In genomic region chr20:3126527-3126859, GRCh38 we compare ENCODE assay signal across 23 cellular contexts. TPM values are rescaled to one million over a fixed set of nuclear protein-coding genes. Genes with fewer than 3 reads are reported as not detected.
DNase-seq lines count a peak whose midpoint lies in the region; ATAC-seq, FAIRE-seq and TF ChIP-seq lines count a peak whose summit lies in the region.
"Had no signal": no experiment of that assay in that cellular context is flagged by ENCODE, and none has a peak within 500 bp of the region (broad histone marks: within the 10 kb centered on the region; RNA-seq: fewer than 3 reads in every experiment).

No MANE protein-coding gene starts in this region.

- H3K4me3 Mint-ChIP-seq in Caco-2 (ENCODE audit: unreplicated experiment) = no peak overlapping the region
- H3K4me3 Mint-ChIP-seq: CD4-positive, CD25-positive, alpha-beta regulatory T cell; CD8-positive, alpha-beta memory T cell; GM23338; HFFc6; IgD-negative memory B cell had no signal

- no peak overlapping the region for H3K27ac ChIP-seq in K562 (ENCODE audit: extremely low read depth, low read depth, low read length)

- no peaks in the 10 kb centered on the region for H3K27me3 ChIP-seq in Caco-2 (replicated peaks; ENCODE audit: control insufficient read depth, insufficient read depth, low read length)
- no peaks in the 10 kb centered on the region for H3K27me3 ChIP-seq in K562 (ENCODE audit: control insufficient read depth in 2 of 2, insufficient read depth in 2 of 2, low read length in 2 of 2)
- H3K27me3 ChIP-seq in skeletal muscle satellite cell (ENCODE audit: control insufficient read depth, insufficient read depth, low read length) = no peaks in the 10 kb centered on the region
- H3K27me3 ChIP-seq: BE2C had no signal

- peak overlapping the region; percentile 8 for H3K27ac Mint-ChIP-seq in Caco-2 (ENCODE audit: unreplicated experiment)
- H3K27ac Mint-ChIP-seq: GM23338, HFFc6, IgD-negative memory B cell had no signal

- H2AFZ ChIP-seq in K562 (ENCODE audit: low read depth, low read length) = no peak overlapping the region
- H2AFZ ChIP-seq: GM23338 had no signal

- WGBS in K562 (ENCODE audit: insufficient coverage, low coverage, missing lambda C conversion rate) = 40% methylated on average over 1 of the region's 1 CpG

- POLR2A ChIA-PET in Caco-2 (lab: Charles Lee) (no interaction called here), K562 (lab: Yijun Ruan, JAX) (no interaction called here)

- peaks cover 6% of the 10 kb centered on the region for H3K4me1 Mint-ChIP-seq in Caco-2 (ENCODE audit: low read depth, unreplicated experiment)
- H3K4me1 Mint-ChIP-seq: GM23338 had no signal

- H3K36me3 ChIP-seq in Caco-2 (ENCODE audit: control insufficient read depth, insufficient read depth, low read length) (peaks cover 3% of the 10 kb centered on the region; the same call in 1 of the 2 replicates), K562 (ENCODE audit: control insufficient read depth, insufficient read depth, low read length) (peaks cover 14% of the 10 kb centered on the region; the same call in 2 of the 3 replicates), skeletal muscle satellite cell (ENCODE audit: insufficient read depth, low read length) (peaks cover 13% of the 10 kb centered on the region)
- H3K36me3 ChIP-seq: BE2C had no signal

- H3K4me2 ChIP-seq in K562 (ENCODE audit: insufficient read depth, low read length) (no peak overlapping the region), skeletal muscle satellite cell (ENCODE audit: low read length) (no peak overlapping the region)
- H3K4me2 ChIP-seq: GM23338 had no signal

- DNase-seq in Caco-2 (no peak), K562 (ENCODE audit: extremely low read depth in 1 of 4, low spot score in 3 of 4) (no peak), epidermal melanocyte (ENCODE audit: insufficient read length, low spot score) (no peak)
- no peak for DNase-seq in stimulated activated naive CD4-positive, alpha-beta T cell (lab: John Stamatoyannopoulos, UW)
- DNase-seq: ACHN; BE2C; C1 segment of cervical spinal cord; CD4-positive, CD25-positive, alpha-beta regulatory T cell; CD8-positive, alpha-beta memory T cell; COR-L47; DMS153; DMS79; GDM1; HCEC 1CT; HFFc6; KG1 had no signal

- ATAC-seq in K562 = no peak
- ATAC-seq: GM23338 had no signal

- no peaks in the 10 kb centered on the region for H3K9me3 Mint-ChIP-seq in Caco-2 (ENCODE audit: unreplicated experiment)

- H3K9ac ChIP-seq in K562 (ENCODE audit: insufficient read depth in 1 of 2, low read depth in 2 of 2, low read length in 2 of 2) (no peak overlapping the region), skeletal muscle satellite cell (ENCODE audit: low read depth, low read length) (peak overlapping the region; percentile 33)

- H3K9me3 ChIP-seq in Caco-2 (peaks cover 11% of the 10 kb centered on the region), K562 (replicated peaks; ENCODE audit: control insufficient read depth, insufficient read depth, low read depth, low read length) (no peaks in the 10 kb centered on the region), skeletal muscle satellite cell (replicated peaks; ENCODE audit: low read length) (no peaks in the 10 kb centered on the region)
- H3K9me3 ChIP-seq: BE2C had no signal

- TF ChIP-seq CTCF in Caco-2 (IDR thresholded peaks at IDR 0.05; ENCODE audit: insufficient read depth in 1 of 2, low read depth in 1 of 2, low read length in 1 of 2, severe bottlenecking in 1 of 2, unreplicated experiment in 1 of 2) (no peak), K562 (IDR thresholded peaks at IDR 0.05 in 2 of 3, conservative IDR thresholded peaks at IDR 0.05 in 1 of 3; ENCODE audit: insufficient read depth in 2 of 3, low read depth in 1 of 3, low read length in 3 of 3) (no peak)

- FAIRE-seq in K562 (lab: Jason Lieb, UNC) = no peak
- FAIRE-seq: H54, HTR-8/SVneo had no signal

- in situ Hi-C loops in K562 (cut with MboI) = no loop called here

- H3K27me3 Mint-ChIP-seq in Caco-2 (ENCODE audit: insufficient read depth, unreplicated experiment) = no peaks in the 10 kb centered on the region
- H3K27me3 Mint-ChIP-seq: CD4-positive, CD25-positive, alpha-beta regulatory T cell; CD8-positive, alpha-beta memory T cell; IgD-negative memory B cell had no signal

- CTCF ChIA-PET in Caco-2 (lab: Charles Lee) = no interaction called here
- CTCF ChIA-PET in K562 (lab: Yijun Ruan, JAX; ENCODE audit: low intra/inter-chr PET ratio) = no interaction called here

- H3K9me1 ChIP-seq in K562 (ENCODE audit: control insufficient read depth, insufficient read depth, low read length) = no peaks in the 10 kb centered on the region

- H3K79me2 ChIP-seq in K562 (ENCODE audit: control insufficient read depth, insufficient read depth, low read length) = no peaks in the 10 kb centered on the region

- intact Hi-C loops in Caco-2 (cut with micrococcal nuclease; ENCODE audit: unreplicated experiment) (no loop called here), K562 (cut with micrococcal nuclease) (no loop called here)

- no TSS peak for BruUV-seq in Caco-2 (replicated peaks; lab: Mats Ljungman, UMichigan)
- no TSS peak for BruUV-seq in K562 (replicated peaks; lab: Mats Ljungman, UMichigan)

- TF ChIP-seq POLR2A in K562 (conservative IDR thresholded peaks at IDR 0.05) = no peak

- H4K20me1 ChIP-seq in K562 (replicated peaks; ENCODE audit: control insufficient read depth, insufficient read depth, low read length) = no peaks in the 10 kb centered on the region

- peaks cover 22% of the 10 kb centered on the region for H3K36me3 Mint-ChIP-seq in Caco-2 (ENCODE audit: insufficient read depth, unreplicated experiment)

- no peak for TF ChIP-seq EP300 in K562 (IDR thresholded peaks at IDR 0.05; ENCODE audit: low read length)

- H3K4me3 ChIP-seq in Caco-2 (ENCODE audit: low read depth, low read length) (no peak overlapping the region), K562 (no peak overlapping the region), skeletal muscle satellite cell (ENCODE audit: low read length) (no peak overlapping the region)
- H3K4me3 ChIP-seq: GM23338 had no signal

- peaks cover 8% of the 10 kb centered on the region; the same call in 1 of the 2 replicates for H3K4me1 ChIP-seq in Caco-2
- peaks cover 0 to 8% of the 10 kb centered on the region in 2 experiments; a peak in 2 of 5 replicates for H3K4me1 ChIP-seq in K562 (replicated peaks in 1 of 2; ENCODE audit: control insufficient read depth in 2 of 2, insufficient read depth in 2 of 2, low read length in 2 of 2)
- peaks cover 20% of the 10 kb centered on the region for H3K4me1 ChIP-seq in skeletal muscle satellite cell (ENCODE audit: control insufficient read depth, insufficient read depth, low read length)
- H3K4me1 ChIP-seq: BE2C had no signal

- no peak for TF ChIP-seq RAD21 in K562 (CRISPR knock-in tag; conservative IDR thresholded peaks at IDR 0.05 in 1 of 2, IDR thresholded peaks at IDR 0.05 in 1 of 2)

RNA-seq across cellular contexts. Expression of gene FASTKD5, which starts 33.2 kb away (rescaled TPM):
- total RNA-seq in Caco-2 (2022) (24.2 and 27.4 TPM in 2 replicates), K562 (2014; rRNA removed) (19.8 and 20.7 TPM in 2 replicates), K562 (2014; rRNA removed; fragmentation: Illumina TruSeq; extraction: Trizol) (24.4 and 25.4 TPM in 2 replicates), K562 (2015; rRNA removed; fragmentation: Illumina TruSeq; extraction: Trizol) (24.3 and 25.2 TPM in 2 replicates), K562 (2021) (21.2 and 22.8 TPM in 2 replicates)
- 21.4 and 33.7 TPM in 2 replicates for total RNA-seq in K562 (2011; cell fraction: chromatin; rRNA removed; ENCODE audit: low replicate concordance)
- 15.5 and 15.7 TPM in 2 replicates for total RNA-seq in K562 (2011; cell fraction: nucleolus; rRNA removed)
- 13.7 and 18.6 TPM in 2 replicates for total RNA-seq in K562 (2011; cell fraction: nucleoplasm; rRNA removed)
- polyA plus RNA-seq in K562 (2011; rRNA removed) (32.5 and 36.6 TPM in 2 replicates), K562 (2014; fragmentation: Illumina TruSeq; extraction: Trizol) (23.4 and 25.9 TPM in 2 replicates), K562 (2014; fragmentation: Nextera tagmentation; extraction: Ambion mirVana) (10 to 100 TPM; 31.7 to 35.8 TPM), K562 (2014; rRNA removed) (23.6 and 24.3 TPM in 2 replicates)
- 13.6 and 25.6 TPM in 2 replicates for polyA plus RNA-seq in K562 (2011; cell fraction: cytosol; rRNA removed)
- polyA plus RNA-seq in K562 (2011; cell fraction: nucleus; rRNA removed) = 10.9 and 22.1 TPM in 2 replicates
- 12.1 and 15.1 TPM in 2 replicates for polyA plus RNA-seq in K562 (2012)
- 35.6 and 49.1 TPM in 2 replicates for polyA minus RNA-seq in K562 (2011; rRNA and poly(A)+ RNA removed)
- 13.5 and 13.9 TPM in 2 replicates for polyA minus RNA-seq in K562 (2011; cell fraction: cytosol; rRNA and poly(A)+ RNA removed)
- 5.7 and 16.3 TPM in 2 replicates for polyA minus RNA-seq in K562 (2011; cell fraction: nucleus; rRNA and poly(A)+ RNA removed)
- total RNA-seq in skeletal muscle satellite cell (2012; rRNA removed) = 10.6 and 12.0 TPM in 2 replicates

RNA-seq across cellular contexts. Expression of gene UBOX5, which starts 33.2 kb away (rescaled TPM):
- total RNA-seq in Caco-2 (2022) = 6.7 and 6.9 TPM in 2 replicates
- total RNA-seq in K562 (2011; cell fraction: chromatin; rRNA removed; ENCODE audit: low replicate concordance) = 4.9 and 13.2 TPM in 2 replicates
- total RNA-seq in K562 (2011; cell fraction: nucleolus; rRNA removed) = 7.1 and 7.2 TPM in 2 replicates
- 7.6 and 7.8 TPM in 2 replicates for total RNA-seq in K562 (2011; cell fraction: nucleoplasm; rRNA removed)
- 2.8 and 4.4 TPM in 2 replicates for total RNA-seq in K562 (2014; rRNA removed)
- 1.3 and 1.8 TPM in 2 replicates for total RNA-seq in K562 (2014; rRNA removed; fragmentation: Illumina TruSeq; extraction: Trizol)
- total RNA-seq in K562 (2015; rRNA removed; fragmentation: Illumina TruSeq; extraction: Trizol) = 2.0 and 2.3 TPM in 2 replicates
- total RNA-seq in K562 (2021) = 5.0 and 5.4 TPM in 2 replicates
- 2.2 and 6.4 TPM in 2 replicates for polyA plus RNA-seq in K562 (2011; rRNA removed)
- polyA plus RNA-seq in K562 (2011; cell fraction: cytosol; rRNA removed) = 3.7 and 4.6 TPM in 2 replicates
- polyA plus RNA-seq in K562 (2011; cell fraction: nucleus; rRNA removed) = 3.1 and 4.1 TPM in 2 replicates
- polyA plus RNA-seq in K562 (2012) = 3.3 and 3.4 TPM in 2 replicates
- 3.9 and 4.1 TPM in 2 replicates for polyA plus RNA-seq in K562 (2014; fragmentation: Illumina TruSeq; extraction: Trizol)
- under 1 TPM; 0.24 to 0.85 TPM for polyA plus RNA-seq in K562 (2014; fragmentation: Nextera tagmentation; extraction: Ambion mirVana)
- 2.1 and 2.2 TPM in 2 replicates for polyA plus RNA-seq in K562 (2014; rRNA removed)
- 3.2 and 4.3 TPM in 2 replicates for polyA minus RNA-seq in K562 (2011; rRNA and poly(A)+ RNA removed)
- polyA minus RNA-seq in K562 (2011; cell fraction: cytosol; rRNA and poly(A)+ RNA removed) = 3.3 and 6.9 TPM in 2 replicates
- 1.9 and 3.8 TPM in 2 replicates for polyA minus RNA-seq in K562 (2011; cell fraction: nucleus; rRNA and poly(A)+ RNA removed)
- 2.2 and 2.3 TPM in 2 replicates for total RNA-seq in skeletal muscle satellite cell (2012; rRNA removed)

RNA-seq across cellular contexts. Expression of gene AVP, which starts 42.0 kb away (rescaled TPM):
- total RNA-seq in Caco-2 (2022) (not detected in 2 replicates), K562 (2014; rRNA removed) (not detected in 2 replicates), K562 (2014; rRNA removed; fragmentation: Illumina TruSeq; extraction: Trizol) (not detected in 2 replicates), K562 (2015; rRNA removed; fragmentation: Illumina TruSeq; extraction: Trizol) (not detected in 2 replicates), K562 (2021) (not detected in 2 replicates)
- not detected in 2 replicates for total RNA-seq in K562 (2011; cell fraction: chromatin; rRNA removed; ENCODE audit: low replicate concordance)
- total RNA-seq in K562 (2011; cell fraction: nucleolus; rRNA removed) = not detected in 2 replicates
- not detected in 2 replicates for total RNA-seq in K562 (2011; cell fraction: nucleoplasm; rRNA removed)
- polyA plus RNA-seq in K562 (2011; rRNA removed) (not detected in 2 replicates), K562 (2014; fragmentation: Illumina TruSeq; extraction: Trizol) (not detected in 2 replicates), K562 (2014; fragmentation: Nextera tagmentation; extraction: Ambion mirVana) (not detected), K562 (2014; rRNA removed) (not detected in 2 replicates)
- polyA plus RNA-seq in K562 (2011; cell fraction: cytosol; rRNA removed) = 0.49 TPM in 1 of 2 replicates, not detected in the other
- 0.22 TPM in 1 of 2 replicates, not detected in the other for polyA plus RNA-seq in K562 (2011; cell fraction: nucleus; rRNA removed)
- not detected in 2 replicates for polyA plus RNA-seq in K562 (2012)
- not detected in 2 replicates for polyA minus RNA-seq in K562 (2011; rRNA and poly(A)+ RNA removed)
- polyA minus RNA-seq in K562 (2011; cell fraction: cytosol; rRNA and poly(A)+ RNA removed) = not detected in 2 replicates
- not detected in 2 replicates for polyA minus RNA-seq in K562 (2011; cell fraction: nucleus; rRNA and poly(A)+ RNA removed)
- not detected in 2 replicates for total RNA-seq in skeletal muscle satellite cell (2012; rRNA removed)
- total RNA-seq: A172; CD8-positive, alpha-beta memory T cell; Daoy; GM23338; HFFc6 had no signal
- polyA plus RNA-seq: CD4-positive, CD25-positive, alpha-beta regulatory T cell; CD8-positive, alpha-beta memory T cell; IgD-negative memory B cell had no signal

RNA-seq across cellular contexts. Expression of gene LZTS3, which starts 46.9 kb away (rescaled TPM):
- total RNA-seq in Caco-2 (2022) = 4.3 and 4.5 TPM in 2 replicates
- 3.8 and 12.3 TPM in 2 replicates for total RNA-seq in K562 (2011; cell fraction: chromatin; rRNA removed; ENCODE audit: low replicate concordance)
- 7.0 and 8.0 TPM in 2 replicates for total RNA-seq in K562 (2011; cell fraction: nucleolus; rRNA removed)
- total RNA-seq in K562 (2011; cell fraction: nucleoplasm; rRNA removed) = 5.1 and 5.7 TPM in 2 replicates
- 2.8 and 3.4 TPM in 2 replicates for total RNA-seq in K562 (2014; rRNA removed)
- total RNA-seq in K562 (2014; rRNA removed; fragmentation: Illumina TruSeq; extraction: Trizol) = 0.70 and 0.73 TPM in 2 replicates
- total RNA-seq in K562 (2015; rRNA removed; fragmentation: Illumina TruSeq; extraction: Trizol) = 1.1 and 1.2 TPM in 2 replicates
- 2.4 and 2.9 TPM in 2 replicates for total RNA-seq in K562 (2021)
- polyA plus RNA-seq in K562 (2011; rRNA removed) = 2.4 and 4.0 TPM in 2 replicates
- 4.6 and 7.3 TPM in 2 replicates for polyA plus RNA-seq in K562 (2011; cell fraction: cytosol; rRNA removed)
- polyA plus RNA-seq in K562 (2011; cell fraction: nucleus; rRNA removed) = 10.3 and 10.6 TPM in 2 replicates
- 1.4 and 1.7 TPM in 2 replicates for polyA plus RNA-seq in K562 (2012)
- 2.0 and 2.3 TPM in 2 replicates for polyA plus RNA-seq in K562 (2014; fragmentation: Illumina TruSeq; extraction: Trizol)
- under 1 TPM; 0.07 to 0.28 TPM for polyA plus RNA-seq in K562 (2014; fragmentation: Nextera tagmentation; extraction: Ambion mirVana)
- 2.6 and 2.8 TPM in 2 replicates for polyA plus RNA-seq in K562 (2014; rRNA removed)
- polyA minus RNA-seq in K562 (2011; rRNA and poly(A)+ RNA removed) = 1.2 and 2.1 TPM in 2 replicates
- polyA minus RNA-seq in K562 (2011; cell fraction: cytosol; rRNA and poly(A)+ RNA removed) = 1.7 and 4.8 TPM in 2 replicates
- 1.2 and 1.8 TPM in 2 replicates for polyA minus RNA-seq in K562 (2011; cell fraction: nucleus; rRNA and poly(A)+ RNA removed)
- total RNA-seq in skeletal muscle satellite cell (2012; rRNA removed) = 2.4 and 4.1 TPM in 2 replicates

RNA-seq across cellular contexts. Expression of gene OXT, which starts 55.1 kb away (rescaled TPM):
- 1.9 and 2.7 TPM in 2 replicates for total RNA-seq in Caco-2 (2022)
- not detected in 2 replicates for total RNA-seq in K562 (2011; cell fraction: chromatin; rRNA removed; ENCODE audit: low replicate concordance)
- total RNA-seq in K562 (2011; cell fraction: nucleolus; rRNA removed) = not detected in 2 replicates
- not detected in 2 replicates for total RNA-seq in K562 (2011; cell fraction: nucleoplasm; rRNA removed)
- not detected in 2 replicates for total RNA-seq in K562 (2014; rRNA removed)
- total RNA-seq in K562 (2014; rRNA removed; fragmentation: Illumina TruSeq; extraction: Trizol) = not detected in 2 replicates
- not detected in 2 replicates for total RNA-seq in K562 (2015; rRNA removed; fragmentation: Illumina TruSeq; extraction: Trizol)
- not detected in 2 replicates for total RNA-seq in K562 (2021)
- not detected in 2 replicates for polyA plus RNA-seq in K562 (2011; rRNA removed)
- not detected in 2 replicates for polyA plus RNA-seq in K562 (2011; cell fraction: cytosol; rRNA removed)
- polyA plus RNA-seq in K562 (2011; cell fraction: nucleus; rRNA removed) = not detected in 2 replicates
- polyA plus RNA-seq in K562 (2012) = not detected in 2 replicates
- polyA plus RNA-seq in K562 (2014; fragmentation: Illumina TruSeq; extraction: Trizol) = not detected in 2 replicates
- not detected for polyA plus RNA-seq in K562 (2014; fragmentation: Nextera tagmentation; extraction: Ambion mirVana)
- not detected in 2 replicates for polyA plus RNA-seq in K562 (2014; rRNA removed)
- polyA minus RNA-seq in K562 (2011; rRNA and poly(A)+ RNA removed) = not detected in 2 replicates
- not detected in 2 replicates for polyA minus RNA-seq in K562 (2011; cell fraction: cytosol; rRNA and poly(A)+ RNA removed)
- not detected in 2 replicates for polyA minus RNA-seq in K562 (2011; cell fraction: nucleus; rRNA and poly(A)+ RNA removed)
- total RNA-seq in skeletal muscle satellite cell (2012; rRNA removed) = not detected in 2 replicates
- total RNA-seq: A172; CD4-positive, CD25-positive, alpha-beta regulatory T cell; Daoy; GM23338; HFFc6 had no signal
